ENCODE assay signal across 29 cellular contexts in the genomic region with DNA sequence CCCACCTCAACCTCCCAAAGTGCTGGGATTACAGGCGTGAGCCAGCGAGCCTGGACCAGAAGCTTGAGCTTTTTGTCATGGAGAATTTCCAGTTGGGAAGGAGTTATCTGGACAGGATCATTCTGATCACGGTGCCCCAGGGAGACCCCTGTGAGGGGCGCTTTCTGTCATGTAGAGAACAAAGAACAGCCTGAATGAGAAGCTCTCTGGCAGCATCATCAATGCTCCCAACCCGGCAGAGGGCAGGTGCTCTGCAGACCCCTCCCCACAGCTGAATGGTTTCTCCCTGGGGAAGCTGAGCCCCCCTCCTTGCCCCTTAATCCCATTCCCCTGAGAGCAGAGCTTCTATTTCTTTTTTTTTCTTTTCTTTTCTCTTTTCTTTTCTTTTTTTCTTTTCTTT. TPM values are rescaled to one million over a fixed set of nuclear protein-coding genes. Genes with fewer than 3 reads are reported as not detected.
"Had no signal": no experiment of that assay in that cellular context is flagged by ENCODE, and none has a peak within 500 bp of the region (broad histone marks: within the 10 kb centered on the region; RNA-seq: fewer than 3 reads in every experiment).

No MANE protein-coding gene starts in this region.

- H3K4me3 ChIP-seq: esophagus squamous epithelium, heart right ventricle, pancreas, prostate gland, sigmoid colon, suprapubic skin, tibial artery had no signal

- H3K36me3 ChIP-seq: esophagus squamous epithelium, heart right ventricle, pancreas, prostate gland, sigmoid colon, suprapubic skin, tibial artery had no signal

- H3K9me3 Mint-ChIP-seq: activated CD8-positive, alpha-beta T cell treated with anti-CD3 and anti-CD28 coated beads for 36 hours; activated naive CD4-positive, alpha-beta T cell treated with anti-CD3 and anti-CD28 coated beads, Interleukin-2, amount 50 U/mL, for 24 hours; activated T-helper 17 cell treated with anti-CD3 and anti-CD28 coated beads, Interleukin-2, amount 50 U/mL, for 72 hours had no signal

- DNase-seq: activated CD4-positive, alpha-beta T cell treated with anti-CD3 and anti-CD28 coated beads for 1 hour; activated CD4-positive, alpha-beta T cell treated with anti-CD3 and anti-CD28 coated beads, Interleukin-2, amount 50 U/mL, for 1 hour; activated CD8-positive, alpha-beta T cell treated with anti-CD3 and anti-CD28 coated beads for 36 hours; activated naive CD8-positive, alpha-beta T cell treated with anti-CD3 and anti-CD28 coated beads, Interleukin-2, amount 50 U/mL, for 24 hours; activated T-cell treated with anti-CD3 and anti-CD28 coated beads, Interleukin-2, amount 50 U/mL, for 4 hours; dermis blood vessel endothelial cell; effector CD4-positive, alpha-beta T cell; esophagus squamous epithelium; foreskin melanocyte; heart right ventricle; islet precursor cell; left ventricle myocardium superior; retina; sigmoid colon; small intestine; stimulated activated CD4-positive, alpha-beta T cell treated with anti-CD3 and anti-CD28 coated beads, Interleukin-2, amount 100 ng/mL, for 24 hours; stimulated activated naive B cell treated with anti-CD40 and anti-IgM and Interleukin-4, amounts not matched to agents 10 μg/mL and 1 μg/mL and 100 μg/mL, for 72 hours; T-helper 17 cell; tibial artery had no signal

- H3K27me3 Mint-ChIP-seq: activated CD8-positive, alpha-beta T cell treated with anti-CD3 and anti-CD28 coated beads for 36 hours; activated naive CD4-positive, alpha-beta T cell treated with anti-CD3 and anti-CD28 coated beads, Interleukin-2, amount 50 U/mL, for 24 hours; activated naive CD8-positive, alpha-beta T cell treated with anti-CD3 and anti-CD28 coated beads, Interleukin-2, amount 50 U/mL, for 24 hours; activated T-helper 17 cell treated with anti-CD3 and anti-CD28 coated beads, Interleukin-2, amount 50 U/mL, for 72 hours; stimulated activated naive B cell treated with anti-CD40 and anti-IgM and Interleukin-4, amounts not matched to agents 10 μg/mL and 1 μg/mL and 100 μg/mL, for 72 hours; T-helper 17 cell had no signal

- H3K36me3 Mint-ChIP-seq: activated naive CD4-positive, alpha-beta T cell treated with anti-CD3 and anti-CD28 coated beads, Interleukin-2, amount 50 U/mL, for 24 hours; stimulated activated naive B cell treated with anti-CD40 and anti-IgM and Interleukin-4, amounts not matched to agents 10 μg/mL and 1 μg/mL and 100 μg/mL, for 72 hours had no signal

- H3K4me1 Mint-ChIP-seq: activated naive CD4-positive, alpha-beta T cell treated with anti-CD3 and anti-CD28 coated beads, Interleukin-2, amount 50 U/mL, for 24 hours; activated naive CD8-positive, alpha-beta T cell treated with anti-CD3 and anti-CD28 coated beads, Interleukin-2, amount 50 U/mL, for 24 hours; activated T-helper 17 cell treated with anti-CD3 and anti-CD28 coated beads, Interleukin-2, amount 50 U/mL, for 72 hours; nephron; stimulated activated naive B cell treated with anti-CD40 and anti-IgM and Interleukin-4, amounts not matched to agents 10 μg/mL and 1 μg/mL and 100 μg/mL, for 72 hours; T-helper 17 cell had no signal

- H3K9me3 ChIP-seq: esophagus squamous epithelium, heart right ventricle, pancreas, prostate gland, sigmoid colon, suprapubic skin, tibial artery had no signal

- H3K4me3 Mint-ChIP-seq: activated CD8-positive, alpha-beta T cell treated with anti-CD3 and anti-CD28 coated beads for 36 hours; activated naive CD4-positive, alpha-beta T cell treated with anti-CD3 and anti-CD28 coated beads, Interleukin-2, amount 50 U/mL, for 24 hours; activated naive CD8-positive, alpha-beta T cell treated with anti-CD3 and anti-CD28 coated beads, Interleukin-2, amount 50 U/mL, for 24 hours; activated T-cell treated with anti-CD3 and anti-CD28 coated beads, Interleukin-2, amount 50 U/mL, for 4 hours; activated T-helper 17 cell treated with anti-CD3 and anti-CD28 coated beads, Interleukin-2, amount 50 U/mL, for 72 hours; nephron; stimulated activated naive B cell treated with anti-CD40 and anti-IgM and Interleukin-4, amounts not matched to agents 10 μg/mL and 1 μg/mL and 100 μg/mL, for 72 hours; T-helper 17 cell had no signal

- H3K27me3 ChIP-seq: esophagus squamous epithelium, heart right ventricle, pancreas, sigmoid colon, suprapubic skin, tibial artery had no signal

- H3K27ac ChIP-seq: epithelial cell of prostate, esophagus squamous epithelium, heart right ventricle, pancreas, prostate gland, sigmoid colon, suprapubic skin, tibial artery had no signal

- H3K27ac Mint-ChIP-seq: activated CD8-positive, alpha-beta T cell treated with anti-CD3 and anti-CD28 coated beads for 36 hours; activated naive CD4-positive, alpha-beta T cell treated with anti-CD3 and anti-CD28 coated beads, Interleukin-2, amount 50 U/mL, for 24 hours; activated naive CD8-positive, alpha-beta T cell treated with anti-CD3 and anti-CD28 coated beads, Interleukin-2, amount 50 U/mL, for 24 hours; activated T-helper 17 cell treated with anti-CD3 and anti-CD28 coated beads, Interleukin-2, amount 50 U/mL, for 72 hours; nephron; stimulated activated naive B cell treated with anti-CD40 and anti-IgM and Interleukin-4, amounts not matched to agents 10 μg/mL and 1 μg/mL and 100 μg/mL, for 72 hours; T-helper 17 cell had no signal

- H3K4me1 ChIP-seq: heart right ventricle, pancreas, prostate gland, sigmoid colon, suprapubic skin, tibial artery had no signal

RNA-seq across cellular contexts. Expression of a gene that starts 7.3 kb away (rescaled TPM):
- total RNA-seq: activated CD8-positive, alpha-beta T cell treated with anti-CD3 and anti-CD28 coated beads for 36 hours; bronchial epithelial cell; dermis blood vessel endothelial cell; glomerular endothelial cell; lung microvascular endothelial cell had no signal

RNA-seq across cellular contexts. Expression of a gene that starts 48.8 kb away (rescaled TPM):
- total RNA-seq: bronchial epithelial cell, dermis blood vessel endothelial cell, glomerular endothelial cell, left ventricle myocardium superior, lung microvascular endothelial cell, prostate gland had no signal
